19 cellular contexts compared by ENCODE assay signal in genomic region chr9:84617415-84617814, GRCh38. TPM values are rescaled to one million over a fixed set of nuclear protein-coding genes. Genes with fewer than 3 reads are reported as not detected.
A peak's percentile ranks its signal among the peaks of the same experiment; 100 is the strongest.
DNase-seq lines count a peak whose midpoint lies in the region; ATAC-seq and TF ChIP-seq lines count a peak whose summit lies in the region.
"Had no signal": no experiment of that assay in that cellular context is flagged by ENCODE, and none has a peak within 500 bp of the region (broad histone marks: within the 10 kb centered on the region; RNA-seq: fewer than 3 reads in every experiment).

No MANE protein-coding gene starts in this region.

- ATAC-seq in left lung (no peak), HG03159 (IDR thresholded peaks at IDR 0.05; ENCODE audit: unreplicated experiment) (no peak)
- ATAC-seq: A549; CD8-positive, alpha-beta T cell; T-cell had no signal

- no peaks in the 10 kb centered on the region for H3K9me3 Mint-ChIP-seq in Calu3 (ENCODE audit: low read depth, unreplicated experiment)
- H3K9me3 Mint-ChIP-seq: CD8-positive, alpha-beta T cell; T-cell had no signal

- no peaks in the 10 kb centered on the region for H3K36me3 ChIP-seq in left lung
- H3K36me3 ChIP-seq: BLaER1 treated with 17β-estradiol and CSF1 and Interleukin-3, amounts not matched to agents 10 nM and 100 nM had no signal

- no peaks in the 10 kb centered on the region for H3K27me3 Mint-ChIP-seq in Calu3 (ENCODE audit: unreplicated experiment)

- H3K27ac ChIP-seq in VCaP, result peak overlapping the region; percentile 32
- no peak overlapping the region for H3K27ac ChIP-seq in left lung
- H3K27ac ChIP-seq: A549; BLaER1 treated with 17β-estradiol and CSF1 and Interleukin-3, amounts not matched to agents 10 nM and 100 nM had no signal

- no peaks in the 10 kb centered on the region for H3K27me3 ChIP-seq in left lung
- H3K27me3 ChIP-seq: BLaER1 treated with 17β-estradiol and CSF1 and Interleukin-3, amounts not matched to agents 10 nM and 100 nM had no signal

- no TSS peak for BruUV-seq in Calu3 (replicated peaks; lab: Mats Ljungman, UMichigan)

- H3K4me1 Mint-ChIP-seq in Calu3 (ENCODE audit: low read depth, unreplicated experiment), result no peaks in the 10 kb centered on the region
- H3K4me1 Mint-ChIP-seq: T-cell had no signal

- no peak overlapping the region for H3K4me3 Mint-ChIP-seq in Calu3 (ENCODE audit: low read depth, unreplicated experiment)
- H3K4me3 Mint-ChIP-seq: CD8-positive, alpha-beta T cell; T-cell had no signal

- H3K4me3 ChIP-seq in retinal pigment epithelial cell (ENCODE audit: low read length) (no peak overlapping the region), left lung (no peak overlapping the region)
- H3K4me3 ChIP-seq: A549; BLaER1 treated with 17β-estradiol and CSF1 and Interleukin-3, amounts not matched to agents 10 nM and 100 nM had no signal

- no peak overlapping the region for H3K27ac Mint-ChIP-seq in Calu3 (ENCODE audit: unreplicated experiment)
- H3K27ac Mint-ChIP-seq: CD8-positive, alpha-beta T cell; T-cell had no signal

- no peaks in the 10 kb centered on the region for H3K4me1 ChIP-seq in left lung
- H3K4me1 ChIP-seq: A549 had no signal

- H3K9me3 ChIP-seq in left lung, result no peaks in the 10 kb centered on the region
- H3K9me3 ChIP-seq: A549; BLaER1 treated with 17β-estradiol and CSF1 and Interleukin-3, amounts not matched to agents 10 nM and 100 nM had no signal

- peak; percentile 26 for DNase-seq in NCI-H748 (lab: John Stamatoyannopoulos, UW; ENCODE audit: unreplicated experiment)
- DNase-seq in NCI-H748 treated with DMSO at 0.1 percent for 48 hours (lab: John Stamatoyannopoulos, UW), result no peak
- DNase-seq in NCI-H1092 treated with DMSO at 0.1 percent for 48 hours (lab: John Stamatoyannopoulos, UW), result peak; percentile 36
- DNase-seq in retinal pigment epithelial cell (ENCODE audit: low read depth), result peak; percentile 10
- DNase-seq in left lung, result no peak
- DNase-seq in Calu3, result no peak
- DNase-seq: CD8-positive, alpha-beta T cell; DMS79 treated with DMSO at 0.1 percent for 48 hours; NCI-H1436; NCI-H2029; NCI-H510A; OCI-M1; Right ventricle myocardium superior; T-cell had no signal

- intact Hi-C loops in left lung (cut with DNase I) (no loop called here), Calu3 (cut with micrococcal nuclease; ENCODE audit: unreplicated experiment) (no loop called here)

- TF ChIP-seq CTCF in VCaP (conservative IDR thresholded peaks at IDR 0.05), result no peak
- TF ChIP-seq CTCF in retinal pigment epithelial cell (conservative IDR thresholded peaks at IDR 0.05; ENCODE audit: low read depth, low read length), result no peak
- no peak for TF ChIP-seq CTCF in left lung (IDR thresholded peaks at IDR 0.05)
- TF ChIP-seq CTCF in Calu3 (IDR thresholded peaks at IDR 0.05; ENCODE audit: unreplicated experiment), result no peak

- CTCF ChIA-PET in Calu3 (lab: Charles Lee), result no interaction called here

- H3K36me3 Mint-ChIP-seq in Calu3 (ENCODE audit: insufficient read depth, unreplicated experiment), result no peaks in the 10 kb centered on the region
- H3K36me3 Mint-ChIP-seq: CD8-positive, alpha-beta T cell; T-cell had no signal

RNA-seq across cellular contexts. Expression of gene NTRK2, which starts 52.1 kb away (rescaled TPM):
- total RNA-seq in left lung, result 1 to 10 TPM in 1 of 2 donors, under 1 TPM in 1; 0.29 to 3.8 TPM
- 1.5 and 2.1 TPM in 2 replicates for total RNA-seq in Calu3 (2022)
- total RNA-seq: CD8-positive, alpha-beta T cell; LHCN-M2 had no signal

Comparison
In these comparisons a context has a peak if more than half of its experiments do, and no peak if none do; other contexts are left out.
1. DNase-seq: peak in NCI-H748 (single experiment), NCI-H1092 treated with DMSO at 0.1 percent for 48 hours (single experiment) and retinal pigment epithelial cell (single experiment); none in NCI-H748 treated with DMSO at 0.1 percent for 48 hours (single experiment), left lung (0 of 2) and Calu3 (single experiment).